ENCODE assay signal across 28 cellular contexts in the genomic region with DNA sequence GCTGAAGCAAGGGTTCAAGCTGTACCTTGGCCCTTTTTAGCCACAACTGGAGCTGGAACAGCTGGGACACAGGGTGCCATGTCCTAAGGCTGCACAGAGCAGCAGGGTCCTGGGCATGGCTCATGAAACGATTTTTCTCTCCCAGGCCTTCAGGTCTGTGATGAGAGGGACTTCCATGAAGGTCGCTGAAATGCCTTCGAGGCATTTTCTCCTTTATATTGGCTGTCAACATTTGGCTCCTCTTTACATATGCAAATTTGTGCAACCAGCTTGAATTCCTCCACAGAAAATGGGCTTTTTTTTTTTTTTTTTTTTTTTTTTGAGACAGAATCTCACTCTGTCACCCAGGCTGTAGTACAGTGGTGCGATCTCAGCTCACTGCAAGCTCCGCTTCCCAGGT.
"Had no signal": no experiment of that assay in that cellular context is flagged by ENCODE, and none has a peak within 500 bp of the region (broad histone marks: within the 10 kb centered on the region; RNA-seq: fewer than 3 reads in every experiment).

No MANE protein-coding gene starts in this region.

- H3K9me3 ChIP-seq: ovary, psoas muscle, right lobe of liver, sigmoid colon, stomach, thoracic aorta, thyroid gland, tibial nerve, upper lobe of left lung, uterus had no signal

- H3K27me3 ChIP-seq: neural progenitor cell, ovary, right lobe of liver, sigmoid colon, stomach, thyroid gland, tibial nerve, upper lobe of left lung, uterus had no signal

- H3K4me2 ChIP-seq: neural progenitor cell had no signal

- H3K36me3 Mint-ChIP-seq: natural killer cell; stimulated activated effector memory CD8-positive, alpha-beta T cell treated with anti-CD3 and anti-CD28 coated beads, Interleukin-12 subunit alpha, Interleukin-12 subunit beta, amount 100 ng/mL, for 72 hours; stimulated activated naive B cell treated with anti-CD40 and anti-IgM and Interleukin-4, amounts not matched to agents 10 μg/mL and 1 μg/mL and 100 μg/mL, for 72 hours had no signal

- DNase-seq: natural killer cell; occipital lobe; ovary; posterior cingulate gyrus; psoas muscle; right cardiac atrium; right lobe of liver; sigmoid colon; small intestine; stimulated activated CD4-positive, alpha-beta T cell treated with anti-CD3 and anti-CD28 coated beads, Interleukin-15, amount 100 ng/mL, for 24 hours; stimulated activated CD4-positive, alpha-beta T cell treated with anti-CD3 and anti-CD28 coated beads, Interleukin-2, amount 100 ng/mL, for 24 hours; stimulated activated CD4-positive, alpha-beta T cell treated with anti-CD3 and anti-CD28 coated beads, Interleukin-2, amount 100 ng/mL, for 48 hours; stimulated activated CD4-positive, alpha-beta T cell treated with anti-CD3 and anti-CD28 coated beads, Interleukin-4, amount 100 ng/mL, for 24 hours; stimulated activated naive B cell treated with anti-CD40 and anti-IgM and Interleukin-4, amounts not matched to agents 10 μg/mL and 1 μg/mL and 100 μg/mL, for 72 hours; stimulated activated naive CD4-positive, alpha-beta T cell treated with Interleukin-2 at 50 U/mL for 16 hours; stomach; thyroid gland; trophoblast cell; upper lobe of left lung; uterus had no signal

- H2AFZ ChIP-seq: neural progenitor cell, parathyroid adenoma had no signal

- H3K4me1 Mint-ChIP-seq: natural killer cell; nephron; neural progenitor cell; stimulated activated effector memory CD8-positive, alpha-beta T cell treated with anti-CD3 and anti-CD28 coated beads, Interleukin-12 subunit alpha, Interleukin-12 subunit beta, amount 100 ng/mL, for 72 hours; stimulated activated naive B cell treated with anti-CD40 and anti-IgM and Interleukin-4, amounts not matched to agents 10 μg/mL and 1 μg/mL and 100 μg/mL, for 72 hours had no signal

- H3K4me3 Mint-ChIP-seq: natural killer cell; nephron; neural progenitor cell; stimulated activated effector memory CD8-positive, alpha-beta T cell treated with anti-CD3 and anti-CD28 coated beads, Interleukin-12 subunit alpha, Interleukin-12 subunit beta, amount 100 ng/mL, for 72 hours; stimulated activated naive B cell treated with anti-CD40 and anti-IgM and Interleukin-4, amounts not matched to agents 10 μg/mL and 1 μg/mL and 100 μg/mL, for 72 hours; stimulated activated naive CD8-positive, alpha-beta T cell treated with anti-CD3 and anti-CD28 coated beads, Interleukin-15, Interleukin-2, amounts not matched to agents 100 ng/mL and 50 ng/mL, for 24 hours had no signal

- H3K4me3 ChIP-seq: neural progenitor cell, ovary, psoas muscle, right lobe of liver, sigmoid colon, stomach, thoracic aorta, thyroid gland, tibial nerve, upper lobe of left lung, uterus had no signal

- H3K4me1 ChIP-seq: neural progenitor cell, parathyroid adenoma, psoas muscle, right lobe of liver, sigmoid colon, stomach, thyroid gland, tibial nerve, upper lobe of left lung, uterus had no signal

- H3K27me3 Mint-ChIP-seq: progenitor cell of endocrine pancreas; stimulated activated naive B cell treated with anti-CD40 and anti-IgM and Interleukin-4, amounts not matched to agents 10 μg/mL and 1 μg/mL and 100 μg/mL, for 72 hours; stimulated activated naive CD8-positive, alpha-beta T cell treated with anti-CD3 and anti-CD28 coated beads, Interleukin-15, Interleukin-2, amounts not matched to agents 100 ng/mL and 50 ng/mL, for 24 hours had no signal

- H3K9ac ChIP-seq: neural progenitor cell, parathyroid adenoma had no signal

- H3K79me2 ChIP-seq: parathyroid adenoma had no signal

- ATAC-seq: natural killer cell; psoas muscle; right cardiac atrium; right lobe of liver; stimulated activated effector memory CD8-positive, alpha-beta T cell treated with anti-CD3 and anti-CD28 coated beads, Interleukin-12 subunit alpha, Interleukin-12 subunit beta, amount 100 ng/mL, for 72 hours; stimulated activated naive B cell treated with anti-CD40 and anti-IgM and Interleukin-4, amounts not matched to agents 10 μg/mL and 1 μg/mL and 100 μg/mL, for 72 hours had no signal

- H3K9me3 Mint-ChIP-seq: natural killer cell; stimulated activated effector memory CD8-positive, alpha-beta T cell treated with anti-CD3 and anti-CD28 coated beads, Interleukin-12 subunit alpha, Interleukin-12 subunit beta, amount 100 ng/mL, for 72 hours had no signal

- H3K36me3 ChIP-seq: neural progenitor cell, ovary, right lobe of liver, sigmoid colon, stomach, thoracic aorta, thyroid gland, tibial nerve, upper lobe of left lung, uterus had no signal

- H3K27ac ChIP-seq: neural progenitor cell, ovary, parathyroid adenoma, psoas muscle, right lobe of liver, sigmoid colon, stomach, thoracic aorta, thyroid gland, tibial nerve, upper lobe of left lung, uterus had no signal

- H3K27ac Mint-ChIP-seq: natural killer cell; nephron; neural progenitor cell; progenitor cell of endocrine pancreas; stimulated activated effector memory CD8-positive, alpha-beta T cell treated with anti-CD3 and anti-CD28 coated beads, Interleukin-12 subunit alpha, Interleukin-12 subunit beta, amount 100 ng/mL, for 72 hours; stimulated activated naive B cell treated with anti-CD40 and anti-IgM and Interleukin-4, amounts not matched to agents 10 μg/mL and 1 μg/mL and 100 μg/mL, for 72 hours; stimulated activated naive CD8-positive, alpha-beta T cell treated with anti-CD3 and anti-CD28 coated beads, Interleukin-15, Interleukin-2, amounts not matched to agents 100 ng/mL and 50 ng/mL, for 24 hours had no signal
